2 cellular contexts compared by ENCODE assay signal in the genomic region with DNA sequence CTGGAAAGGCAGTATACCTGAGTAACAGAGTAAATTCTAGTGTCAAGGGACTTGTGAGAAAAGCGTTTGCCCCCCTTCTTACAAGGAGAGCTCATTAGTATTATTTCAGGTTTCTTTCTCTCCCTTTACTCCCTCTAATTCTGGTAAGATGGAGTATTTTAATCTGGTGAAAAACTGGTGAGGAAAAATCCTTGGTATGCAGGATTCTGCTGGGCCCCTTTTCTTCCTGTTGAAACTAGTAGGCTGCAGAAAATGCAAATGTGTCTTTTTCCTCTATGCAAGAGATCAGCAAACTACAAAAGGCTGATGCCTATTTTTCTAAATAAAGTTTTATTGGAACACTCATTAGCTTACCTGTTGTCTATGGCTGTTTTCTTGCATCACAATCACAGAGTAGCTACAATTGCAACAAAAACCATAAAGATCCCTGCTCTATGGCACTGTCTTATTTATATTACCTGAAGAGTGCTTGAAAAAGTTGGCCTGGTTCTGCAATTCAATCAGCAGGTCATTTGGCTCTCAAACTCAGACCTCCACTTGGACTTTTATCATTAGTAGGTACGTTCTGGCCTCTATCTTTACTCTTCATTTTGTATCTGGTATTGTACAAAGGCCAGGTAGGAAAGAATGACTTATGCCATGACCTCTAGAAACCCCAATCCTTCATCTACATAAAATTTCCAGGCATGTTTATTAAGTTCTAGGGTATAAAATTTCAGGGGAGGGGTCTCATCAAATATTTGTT.
TF ChIP-seq lines count a peak whose summit lies in the region.

No MANE protein-coding gene starts in this region.

TF ChIP-seq in WTC11, 78 proteins besides CTCF, POLR2A, EP300 and RAD21:
- TF ChIP-seq, protein P1, sequence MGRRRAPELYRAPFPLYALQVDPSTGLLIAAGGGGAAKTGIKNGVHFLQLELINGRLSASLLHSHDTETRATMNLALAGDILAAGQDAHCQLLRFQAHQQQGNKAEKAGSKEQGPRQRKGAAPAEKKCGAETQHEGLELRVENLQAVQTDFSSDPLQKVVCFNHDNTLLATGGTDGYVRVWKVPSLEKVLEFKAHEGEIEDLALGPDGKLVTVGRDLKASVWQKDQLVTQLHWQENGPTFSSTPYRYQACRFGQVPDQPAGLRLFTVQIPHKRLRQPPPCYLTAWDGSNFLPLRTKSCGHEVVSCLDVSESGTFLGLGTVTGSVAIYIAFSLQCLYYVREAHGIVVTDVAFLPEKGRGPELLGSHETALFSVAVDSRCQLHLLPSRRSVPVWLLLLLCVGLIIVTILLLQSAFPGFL (CRISPR knock-in tag; IDR thresholded peaks at IDR 0.05; ENCODE audit: borderline replicate concordance), result no peak
- TF ChIP-seq ZNF396 (CRISPR knock-in tag; IDR thresholded peaks at IDR 0.05; ENCODE audit: borderline replicate concordance) (no peak), SMAD4 (CRISPR knock-in tag; IDR thresholded peaks at IDR 0.05) (no peak), TEAD1 (CRISPR knock-in tag; IDR thresholded peaks at IDR 0.05) (no peak), OVOL2 (CRISPR knock-in tag; IDR thresholded peaks at IDR 0.05; ENCODE audit: borderline replicate concordance) (no peak), CBFB (CRISPR knock-in tag; IDR thresholded peaks at IDR 0.05; ENCODE audit: low read depth) (no peak), CREM (CRISPR knock-in tag; IDR thresholded peaks at IDR 0.05) (no peak), ZNF263 (CRISPR knock-in tag; IDR thresholded peaks at IDR 0.05; ENCODE audit: low read depth) (no peak), ATF1 (CRISPR knock-in tag; IDR thresholded peaks at IDR 0.05) (no peak), HMGA2 (CRISPR knock-in tag; IDR thresholded peaks at IDR 0.05) (no peak), GTF2I (CRISPR knock-in tag; conservative IDR thresholded peaks at IDR 0.05) (no peak)
- TF ChIP-seq, protein P2, sequence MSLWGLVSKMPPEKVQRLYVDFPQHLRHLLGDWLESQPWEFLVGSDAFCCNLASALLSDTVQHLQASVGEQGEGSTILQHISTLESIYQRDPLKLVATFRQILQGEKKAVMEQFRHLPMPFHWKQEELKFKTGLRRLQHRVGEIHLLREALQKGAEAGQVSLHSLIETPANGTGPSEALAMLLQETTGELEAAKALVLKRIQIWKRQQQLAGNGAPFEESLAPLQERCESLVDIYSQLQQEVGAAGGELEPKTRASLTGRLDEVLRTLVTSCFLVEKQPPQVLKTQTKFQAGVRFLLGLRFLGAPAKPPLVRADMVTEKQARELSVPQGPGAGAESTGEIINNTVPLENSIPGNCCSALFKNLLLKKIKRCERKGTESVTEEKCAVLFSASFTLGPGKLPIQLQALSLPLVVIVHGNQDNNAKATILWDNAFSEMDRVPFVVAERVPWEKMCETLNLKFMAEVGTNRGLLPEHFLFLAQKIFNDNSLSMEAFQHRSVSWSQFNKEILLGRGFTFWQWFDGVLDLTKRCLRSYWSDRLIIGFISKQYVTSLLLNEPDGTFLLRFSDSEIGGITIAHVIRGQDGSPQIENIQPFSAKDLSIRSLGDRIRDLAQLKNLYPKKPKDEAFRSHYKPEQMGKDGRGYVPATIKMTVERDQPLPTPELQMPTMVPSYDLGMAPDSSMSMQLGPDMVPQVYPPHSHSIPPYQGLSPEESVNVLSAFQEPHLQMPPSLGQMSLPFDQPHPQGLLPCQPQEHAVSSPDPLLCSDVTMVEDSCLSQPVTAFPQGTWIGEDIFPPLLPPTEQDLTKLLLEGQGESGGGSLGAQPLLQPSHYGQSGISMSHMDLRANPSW (CRISPR knock-in tag; conservative IDR thresholded peaks at IDR 0.05; ENCODE audit: low read depth), result no peak
- TF ChIP-seq, protein P3, sequence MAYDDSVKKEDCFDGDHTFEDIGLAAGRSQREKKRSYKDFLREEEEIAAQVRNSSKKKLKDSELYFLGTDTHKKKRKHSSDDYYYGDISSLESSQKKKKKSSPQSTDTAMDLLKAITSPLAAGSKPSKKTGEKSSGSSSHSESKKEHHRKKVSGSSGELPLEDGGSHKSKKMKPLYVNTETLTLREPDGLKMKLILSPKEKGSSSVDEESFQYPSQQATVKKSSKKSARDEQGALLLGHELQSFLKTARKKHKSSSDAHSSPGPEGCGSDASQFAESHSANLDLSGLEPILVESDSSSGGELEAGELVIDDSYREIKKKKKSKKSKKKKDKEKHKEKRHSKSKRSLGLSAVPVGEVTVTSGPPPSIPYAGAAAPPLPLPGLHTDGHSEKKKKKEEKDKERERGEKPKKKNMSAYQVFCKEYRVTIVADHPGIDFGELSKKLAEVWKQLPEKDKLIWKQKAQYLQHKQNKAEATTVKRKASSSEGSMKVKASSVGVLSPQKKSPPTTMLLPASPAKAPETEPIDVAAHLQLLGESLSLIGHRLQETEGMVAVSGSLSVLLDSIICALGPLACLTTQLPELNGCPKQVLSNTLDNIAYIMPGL (CRISPR knock-in tag; IDR thresholded peaks at IDR 0.05), result no peak
- TF ChIP-seq, protein P4, sequence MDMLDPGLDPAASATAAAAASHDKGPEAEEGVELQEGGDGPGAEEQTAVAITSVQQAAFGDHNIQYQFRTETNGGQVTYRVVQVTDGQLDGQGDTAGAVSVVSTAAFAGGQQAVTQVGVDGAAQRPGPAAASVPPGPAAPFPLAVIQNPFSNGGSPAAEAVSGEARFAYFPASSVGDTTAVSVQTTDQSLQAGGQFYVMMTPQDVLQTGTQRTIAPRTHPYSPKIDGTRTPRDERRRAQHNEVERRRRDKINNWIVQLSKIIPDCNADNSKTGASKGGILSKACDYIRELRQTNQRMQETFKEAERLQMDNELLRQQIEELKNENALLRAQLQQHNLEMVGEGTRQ (CRISPR knock-in tag; IDR thresholded peaks at IDR 0.05), result no peak

TF ChIP-seq in H1, 55 proteins besides CTCF, POLR2A, EP300 and RAD21:
- TF ChIP-seq NANOG (IDR thresholded peaks at IDR 0.05; ENCODE audit: insufficient read depth, low read depth, low read length, poor library complexity, severe bottlenecking), result peak; percentile 8
- 0 out of 2 replicates have a peak, but pooled peaks have one; percentile 13 for TF ChIP-seq CEBPB (IDR thresholded peaks at IDR 0.05; ENCODE audit: low read depth, low read length)
- TF ChIP-seq POU5F1 (IDR thresholded peaks at IDR 0.05; ENCODE audit: low read depth, low read length), result 0 out of 2 replicates have a peak, but pooled peaks have one; percentile 39
- peak; percentile 78 for TF ChIP-seq SP1 (IDR thresholded peaks at IDR 0.05; ENCODE audit: low read depth, low read length)
- no peak for TF ChIP-seq KDM4A (IDR thresholded peaks at IDR 0.05; ENCODE audit: low read depth, low read length, severe bottlenecking)
- TF ChIP-seq, protein P5, sequence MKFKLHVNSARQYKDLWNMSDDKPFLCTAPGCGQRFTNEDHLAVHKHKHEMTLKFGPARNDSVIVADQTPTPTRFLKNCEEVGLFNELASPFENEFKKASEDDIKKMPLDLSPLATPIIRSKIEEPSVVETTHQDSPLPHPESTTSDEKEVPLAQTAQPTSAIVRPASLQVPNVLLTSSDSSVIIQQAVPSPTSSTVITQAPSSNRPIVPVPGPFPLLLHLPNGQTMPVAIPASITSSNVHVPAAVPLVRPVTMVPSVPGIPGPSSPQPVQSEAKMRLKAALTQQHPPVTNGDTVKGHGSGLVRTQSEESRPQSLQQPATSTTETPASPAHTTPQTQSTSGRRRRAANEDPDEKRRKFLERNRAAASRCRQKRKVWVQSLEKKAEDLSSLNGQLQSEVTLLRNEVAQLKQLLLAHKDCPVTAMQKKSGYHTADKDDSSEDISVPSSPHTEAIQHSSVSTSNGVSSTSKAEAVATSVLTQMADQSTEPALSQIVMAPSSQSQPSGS (IDR thresholded peaks at IDR 0.05; ENCODE audit: low read length), result no peak
- peak; percentile 88 for TF ChIP-seq TEAD4 (IDR thresholded peaks at IDR 0.05; ENCODE audit: low read depth, low read length)
- TF ChIP-seq TAF7 (optimal IDR thresholded peaks at IDR 0.05; ENCODE audit: borderline replicate concordance, low read depth, low read length), result peak; percentile 21
- 0 out of 4 replicates have a peak, but pooled peaks of 1 of the 2 experiments have one; percentile 21 for TF ChIP-seq HDAC2 (IDR thresholded peaks at IDR 0.05; ENCODE audit: borderline replicate concordance in 1 of 2, low read depth in 2 of 2, low read length in 2 of 2)
- TF ChIP-seq TBP (IDR thresholded peaks at IDR 0.05; ENCODE audit: low read depth, low read length), result no peak
